1 cellular context compared by ENCODE assay signal in the genomic region with DNA sequence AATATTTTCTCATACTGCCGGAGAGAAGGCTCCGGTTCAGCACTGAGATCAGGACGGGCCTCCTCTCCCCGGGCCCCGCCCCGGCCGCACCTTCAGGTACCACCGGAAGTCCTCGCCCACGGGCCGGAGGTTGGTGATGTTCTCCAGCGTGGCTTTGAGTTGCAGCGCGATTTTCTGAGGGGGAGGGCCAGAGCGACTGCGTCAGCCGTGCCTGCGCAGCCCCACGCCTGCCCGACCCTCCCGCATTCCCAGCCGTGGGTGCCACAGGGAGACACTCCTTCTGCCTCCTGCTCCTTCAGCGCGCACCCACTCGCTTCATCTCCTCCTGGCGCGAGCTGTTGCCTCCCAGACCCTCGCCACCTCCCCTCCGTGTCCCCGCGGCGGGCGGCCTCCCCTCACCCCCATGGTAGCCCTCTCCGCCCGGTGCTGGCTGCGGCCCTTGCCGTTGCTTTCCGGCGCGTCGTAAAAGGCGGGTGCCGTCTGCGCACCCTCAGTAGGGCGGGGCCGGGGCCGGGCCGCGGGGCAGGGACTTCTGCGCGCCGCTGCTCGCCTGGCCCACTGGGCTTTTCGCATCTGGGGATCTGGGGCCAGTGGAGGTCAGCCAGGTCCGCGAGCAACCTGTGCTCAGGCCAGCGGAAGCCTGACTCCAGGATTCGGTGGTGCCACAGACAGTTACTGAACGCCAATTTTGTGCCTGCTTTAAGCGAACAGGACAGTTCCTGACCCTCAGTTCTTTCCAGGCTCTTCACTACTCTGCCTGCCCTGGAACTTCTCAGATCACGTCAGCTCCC.
A peak's percentile ranks its signal among the peaks of the same experiment; 100 is the strongest.
TF ChIP-seq lines count a peak whose summit lies in the region.

A gene (minus strand): TSS at position 464 of the 791 bp plus-strand sequence. CDS start 59 bp downstream, at position 405.

TF ChIP-seq in HepG2, 621 proteins besides CTCF, POLR2A, EP300 and RAD21 (continued from another document and continues in another):
- peak; percentile 62; the same call in 1 of the 2 replicates for TF ChIP-seq ZNF292 (CRISPR knock-in tag; IDR thresholded peaks at IDR 0.05; ENCODE audit: borderline replicate concordance, low read depth)
- TF ChIP-seq, protein P1, sequence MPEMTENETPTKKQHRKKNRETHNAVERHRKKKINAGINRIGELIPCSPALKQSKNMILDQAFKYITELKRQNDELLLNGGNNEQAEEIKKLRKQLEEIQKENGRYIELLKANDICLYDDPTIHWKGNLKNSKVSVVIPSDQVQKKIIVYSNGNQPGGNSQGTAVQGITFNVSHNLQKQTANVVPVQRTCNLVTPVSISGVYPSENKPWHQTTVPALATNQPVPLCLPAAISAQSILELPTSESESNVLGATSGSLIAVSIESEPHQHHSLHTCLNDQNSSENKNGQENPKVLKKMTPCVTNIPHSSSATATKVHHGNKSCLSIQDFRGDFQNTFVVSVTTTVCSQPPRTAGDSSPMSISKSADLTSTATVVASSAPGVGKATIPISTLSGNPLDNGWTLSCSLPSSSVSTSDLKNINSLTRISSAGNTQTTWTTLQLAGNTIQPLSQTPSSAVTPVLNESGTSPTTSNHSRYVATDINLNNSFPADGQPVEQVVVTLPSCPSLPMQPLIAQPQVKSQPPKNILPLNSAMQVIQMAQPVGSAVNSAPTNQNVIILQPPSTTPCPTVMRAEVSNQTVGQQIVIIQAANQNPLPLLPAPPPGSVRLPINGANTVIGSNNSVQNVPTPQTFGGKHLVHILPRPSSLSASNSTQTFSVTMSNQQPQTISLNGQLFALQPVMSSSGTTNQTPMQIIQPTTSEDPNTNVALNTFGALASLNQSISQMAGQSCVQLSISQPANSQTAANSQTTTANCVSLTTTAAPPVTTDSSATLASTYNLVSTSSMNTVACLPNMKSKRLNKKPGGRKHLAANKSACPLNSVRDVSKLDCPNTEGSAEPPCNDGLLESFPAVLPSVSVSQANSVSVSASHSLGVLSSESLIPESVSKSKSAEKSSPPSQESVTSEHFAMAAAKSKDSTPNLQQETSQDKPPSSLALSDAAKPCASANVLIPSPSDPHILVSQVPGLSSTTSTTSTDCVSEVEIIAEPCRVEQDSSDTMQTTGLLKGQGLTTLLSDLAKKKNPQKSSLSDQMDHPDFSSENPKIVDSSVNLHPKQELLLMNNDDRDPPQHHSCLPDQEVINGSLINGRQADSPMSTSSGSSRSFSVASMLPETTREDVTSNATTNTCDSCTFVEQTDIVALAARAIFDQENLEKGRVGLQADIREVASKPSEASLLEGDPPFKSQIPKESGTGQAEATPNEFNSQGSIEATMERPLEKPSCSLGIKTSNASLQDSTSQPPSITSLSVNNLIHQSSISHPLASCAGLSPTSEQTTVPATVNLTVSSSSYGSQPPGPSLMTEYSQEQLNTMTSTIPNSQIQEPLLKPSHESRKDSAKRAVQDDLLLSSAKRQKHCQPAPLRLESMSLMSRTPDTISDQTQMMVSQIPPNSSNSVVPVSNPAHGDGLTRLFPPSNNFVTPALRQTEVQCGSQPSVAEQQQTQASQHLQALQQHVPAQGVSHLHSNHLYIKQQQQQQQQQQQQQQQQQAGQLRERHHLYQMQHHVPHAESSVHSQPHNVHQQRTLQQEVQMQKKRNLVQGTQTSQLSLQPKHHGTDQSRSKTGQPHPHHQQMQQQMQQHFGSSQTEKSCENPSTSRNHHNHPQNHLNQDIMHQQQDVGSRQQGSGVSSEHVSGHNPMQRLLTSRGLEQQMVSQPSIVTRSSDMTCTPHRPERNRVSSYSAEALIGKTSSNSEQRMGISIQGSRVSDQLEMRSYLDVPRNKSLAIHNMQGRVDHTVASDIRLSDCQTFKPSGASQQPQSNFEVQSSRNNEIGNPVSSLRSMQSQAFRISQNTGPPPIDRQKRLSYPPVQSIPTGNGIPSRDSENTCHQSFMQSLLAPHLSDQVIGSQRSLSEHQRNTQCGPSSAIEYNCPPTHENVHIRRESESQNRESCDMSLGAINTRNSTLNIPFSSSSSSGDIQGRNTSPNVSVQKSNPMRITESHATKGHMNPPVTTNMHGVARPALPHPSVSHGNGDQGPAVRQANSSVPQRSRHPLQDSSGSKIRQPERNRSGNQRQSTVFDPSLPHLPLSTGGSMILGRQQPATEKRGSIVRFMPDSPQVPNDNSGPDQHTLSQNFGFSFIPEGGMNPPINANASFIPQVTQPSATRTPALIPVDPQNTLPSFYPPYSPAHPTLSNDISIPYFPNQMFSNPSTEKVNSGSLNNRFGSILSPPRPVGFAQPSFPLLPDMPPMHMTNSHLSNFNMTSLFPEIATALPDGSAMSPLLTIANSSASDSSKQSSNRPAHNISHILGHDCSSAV (CRISPR knock-in tag; IDR thresholded peaks at IDR 0.05; ENCODE audit: borderline replicate concordance) = no peak
- TF ChIP-seq XBP1 (CRISPR knock-in tag; IDR thresholded peaks at IDR 0.05) = no peak
- no peak for TF ChIP-seq ZNF660 (CRISPR knock-in tag; IDR thresholded peaks at IDR 0.05; ENCODE audit: borderline replicate concordance, low read depth)
- TF ChIP-seq BRCA1 (CRISPR knock-in tag; IDR thresholded peaks at IDR 0.05) = no peak; the same call in 1 of the 2 replicates
- peak; percentile 92 for TF ChIP-seq KLF6 (CRISPR knock-in tag; IDR thresholded peaks at IDR 0.05)
- TF ChIP-seq ZNF614 (CRISPR knock-in tag; IDR thresholded peaks at IDR 0.05; ENCODE audit: borderline replicate concordance) = peak; percentile 95; the same call in 1 of the 2 replicates
- peak; percentile 27 for TF ChIP-seq CEBPG (CRISPR knock-in tag; IDR thresholded peaks at IDR 0.05)
- TF ChIP-seq, protein P2, sequence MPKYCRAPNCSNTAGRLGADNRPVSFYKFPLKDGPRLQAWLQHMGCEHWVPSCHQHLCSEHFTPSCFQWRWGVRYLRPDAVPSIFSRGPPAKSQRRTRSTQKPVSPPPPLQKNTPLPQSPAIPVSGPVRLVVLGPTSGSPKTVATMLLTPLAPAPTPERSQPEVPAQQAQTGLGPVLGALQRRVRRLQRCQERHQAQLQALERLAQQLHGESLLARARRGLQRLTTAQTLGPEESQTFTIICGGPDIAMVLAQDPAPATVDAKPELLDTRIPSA (CRISPR knock-in tag; IDR thresholded peaks at IDR 0.05; ENCODE audit: borderline replicate concordance) = no peak
- peak; percentile 64; the same call in 1 of the 2 replicates for TF ChIP-seq WIZ (CRISPR knock-in tag; IDR thresholded peaks at IDR 0.05)
- TF ChIP-seq ZFP41 (CRISPR knock-in tag; IDR thresholded peaks at IDR 0.05; ENCODE audit: borderline replicate concordance) = peak; percentile 92
- peak; percentile 91; the same call in 1 of the 2 replicates for TF ChIP-seq CENPT (CRISPR knock-in tag; IDR thresholded peaks at IDR 0.05; ENCODE audit: low read depth)
- TF ChIP-seq MEIS2 (CRISPR knock-in tag; IDR thresholded peaks at IDR 0.05) = peak; percentile 31; the same call in 1 of the 2 replicates
- peak; percentile 89 for TF ChIP-seq HOXA9 (CRISPR knock-in tag; IDR thresholded peaks at IDR 0.05; ENCODE audit: borderline replicate concordance)
- no peak for TF ChIP-seq HMG20A (CRISPR knock-in tag; IDR thresholded peaks at IDR 0.05; ENCODE audit: borderline replicate concordance)
- 0 out of 2 replicates have a peak, but pooled peaks have one; percentile 15 for TF ChIP-seq ZNF589 (CRISPR knock-in tag; conservative IDR thresholded peaks at IDR 0.05)
- TF ChIP-seq, protein P3, sequence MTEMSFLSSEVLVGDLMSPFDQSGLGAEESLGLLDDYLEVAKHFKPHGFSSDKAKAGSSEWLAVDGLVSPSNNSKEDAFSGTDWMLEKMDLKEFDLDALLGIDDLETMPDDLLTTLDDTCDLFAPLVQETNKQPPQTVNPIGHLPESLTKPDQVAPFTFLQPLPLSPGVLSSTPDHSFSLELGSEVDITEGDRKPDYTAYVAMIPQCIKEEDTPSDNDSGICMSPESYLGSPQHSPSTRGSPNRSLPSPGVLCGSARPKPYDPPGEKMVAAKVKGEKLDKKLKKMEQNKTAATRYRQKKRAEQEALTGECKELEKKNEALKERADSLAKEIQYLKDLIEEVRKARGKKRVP (CRISPR knock-in tag; IDR thresholded peaks at IDR 0.05) = peak in 1 of 2 experiments; percentile 88; a peak in 2 of 4 replicates
- TF ChIP-seq SRSF9 (IDR thresholded peaks at IDR 0.05; ENCODE audit: borderline replicate concordance, insufficient read depth, low read depth, low read length, poor library complexity, severe bottlenecking) = no peak
- TF ChIP-seq PITX1 (CRISPR knock-in tag; IDR thresholded peaks at IDR 0.05) = no peak; the same call in none of the 2 replicates
- peak; percentile 42; the same call in 1 of the 2 replicates for TF ChIP-seq ZNF747 (CRISPR knock-in tag; IDR thresholded peaks at IDR 0.05; ENCODE audit: borderline replicate concordance)
- TF ChIP-seq FOXA3 (CRISPR knock-in tag; IDR thresholded peaks at IDR 0.05) = peak; percentile 34
- peak; percentile 75; the same call in 1 of the 2 replicates for TF ChIP-seq ZSCAN9 (CRISPR knock-in tag; IDR thresholded peaks at IDR 0.05; ENCODE audit: borderline replicate concordance)
- no peak for TF ChIP-seq ZFP36 (IDR thresholded peaks at IDR 0.05; ENCODE audit: borderline replicate concordance, low read depth, low read length, partially characterized antibody)
- peak; percentile 99 for TF ChIP-seq ZFX (CRISPR knock-in tag; IDR thresholded peaks at IDR 0.05; ENCODE audit: low read depth)
- peak; percentile 100 for TF ChIP-seq PHF8 (CRISPR knock-in tag; IDR thresholded peaks at IDR 0.05)
- TF ChIP-seq, protein P4, sequence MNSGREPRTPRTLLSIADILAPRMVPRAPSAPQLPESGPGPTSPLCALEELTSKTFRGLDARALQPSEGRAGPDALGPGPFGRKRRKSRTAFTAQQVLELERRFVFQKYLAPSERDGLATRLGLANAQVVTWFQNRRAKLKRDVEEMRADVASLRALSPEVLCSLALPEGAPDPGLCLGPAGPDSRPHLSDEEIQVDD (CRISPR knock-in tag; IDR thresholded peaks at IDR 0.05; ENCODE audit: borderline replicate concordance) = peak; percentile 75; the same call in 1 of the 2 replicates
- TF ChIP-seq KAT2B (IDR thresholded peaks at IDR 0.05; ENCODE audit: borderline replicate concordance, low read depth, low read length) = no peak
- no peak for TF ChIP-seq SNRNP70 (IDR thresholded peaks at IDR 0.05; ENCODE audit: low read depth, low read length)
- no peak for TF ChIP-seq ZNF33A (CRISPR knock-in tag; IDR thresholded peaks at IDR 0.05; ENCODE audit: borderline replicate concordance)
- TF ChIP-seq SYNCRIP (IDR thresholded peaks at IDR 0.05; ENCODE audit: insufficient read depth, low read depth, low read length) = no peak
- no peak; the same call in 1 of the 2 replicates for TF ChIP-seq NCOR1 (IDR thresholded peaks at IDR 0.05; ENCODE audit: borderline replicate concordance, low read length)
- TF ChIP-seq CC2D1A (CRISPR knock-in tag; IDR thresholded peaks at IDR 0.05) = no peak
- peak; percentile 72 for TF ChIP-seq ZNF781 (CRISPR knock-in tag; IDR thresholded peaks at IDR 0.05; ENCODE audit: borderline replicate concordance, not compliant biosample characterization)
- TF ChIP-seq, protein P5, sequence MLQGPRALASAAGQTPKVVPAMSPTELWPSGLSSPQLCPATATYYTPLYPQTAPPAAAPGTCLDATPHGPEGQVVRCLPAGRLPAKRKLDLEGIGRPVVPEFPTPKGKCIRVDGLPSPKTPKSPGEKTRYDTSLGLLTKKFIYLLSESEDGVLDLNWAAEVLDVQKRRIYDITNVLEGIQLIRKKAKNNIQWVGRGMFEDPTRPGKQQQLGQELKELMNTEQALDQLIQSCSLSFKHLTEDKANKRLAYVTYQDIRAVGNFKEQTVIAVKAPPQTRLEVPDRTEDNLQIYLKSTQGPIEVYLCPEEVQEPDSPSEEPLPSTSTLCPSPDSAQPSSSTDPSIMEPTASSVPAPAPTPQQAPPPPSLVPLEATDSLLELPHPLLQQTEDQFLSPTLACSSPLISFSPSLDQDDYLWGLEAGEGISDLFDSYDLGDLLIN (CRISPR knock-in tag; IDR thresholded peaks at IDR 0.05; ENCODE audit: borderline replicate concordance) = 0 out of 2 replicates have a peak, but pooled peaks have one; percentile 58
- TF ChIP-seq FOXC1 (CRISPR knock-in tag; IDR thresholded peaks at IDR 0.05; ENCODE audit: borderline replicate concordance) = peak; percentile 96; the same call in 1 of the 2 replicates
- TF ChIP-seq, protein P6, sequence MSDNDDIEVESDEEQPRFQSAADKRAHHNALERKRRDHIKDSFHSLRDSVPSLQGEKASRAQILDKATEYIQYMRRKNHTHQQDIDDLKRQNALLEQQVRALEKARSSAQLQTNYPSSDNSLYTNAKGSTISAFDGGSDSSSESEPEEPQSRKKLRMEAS (IDR thresholded peaks at IDR 0.05) = peak; percentile 85
- TF ChIP-seq, protein P7, sequence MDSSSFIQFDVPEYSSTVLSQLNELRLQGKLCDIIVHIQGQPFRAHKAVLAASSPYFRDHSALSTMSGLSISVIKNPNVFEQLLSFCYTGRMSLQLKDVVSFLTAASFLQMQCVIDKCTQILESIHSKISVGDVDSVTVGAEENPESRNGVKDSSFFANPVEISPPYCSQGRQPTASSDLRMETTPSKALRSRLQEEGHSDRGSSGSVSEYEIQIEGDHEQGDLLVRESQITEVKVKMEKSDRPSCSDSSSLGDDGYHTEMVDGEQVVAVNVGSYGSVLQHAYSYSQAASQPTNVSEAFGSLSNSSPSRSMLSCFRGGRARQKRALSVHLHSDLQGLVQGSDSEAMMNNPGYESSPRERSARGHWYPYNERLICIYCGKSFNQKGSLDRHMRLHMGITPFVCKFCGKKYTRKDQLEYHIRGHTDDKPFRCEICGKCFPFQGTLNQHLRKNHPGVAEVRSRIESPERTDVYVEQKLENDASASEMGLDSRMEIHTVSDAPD (CRISPR knock-in tag; IDR thresholded peaks at IDR 0.05) = no peak
- TF ChIP-seq POLR2AphosphoS5 (IDR thresholded peaks at IDR 0.05; ENCODE audit: low read depth, low read length) = peak; percentile 90
- TF ChIP-seq, protein P8, sequence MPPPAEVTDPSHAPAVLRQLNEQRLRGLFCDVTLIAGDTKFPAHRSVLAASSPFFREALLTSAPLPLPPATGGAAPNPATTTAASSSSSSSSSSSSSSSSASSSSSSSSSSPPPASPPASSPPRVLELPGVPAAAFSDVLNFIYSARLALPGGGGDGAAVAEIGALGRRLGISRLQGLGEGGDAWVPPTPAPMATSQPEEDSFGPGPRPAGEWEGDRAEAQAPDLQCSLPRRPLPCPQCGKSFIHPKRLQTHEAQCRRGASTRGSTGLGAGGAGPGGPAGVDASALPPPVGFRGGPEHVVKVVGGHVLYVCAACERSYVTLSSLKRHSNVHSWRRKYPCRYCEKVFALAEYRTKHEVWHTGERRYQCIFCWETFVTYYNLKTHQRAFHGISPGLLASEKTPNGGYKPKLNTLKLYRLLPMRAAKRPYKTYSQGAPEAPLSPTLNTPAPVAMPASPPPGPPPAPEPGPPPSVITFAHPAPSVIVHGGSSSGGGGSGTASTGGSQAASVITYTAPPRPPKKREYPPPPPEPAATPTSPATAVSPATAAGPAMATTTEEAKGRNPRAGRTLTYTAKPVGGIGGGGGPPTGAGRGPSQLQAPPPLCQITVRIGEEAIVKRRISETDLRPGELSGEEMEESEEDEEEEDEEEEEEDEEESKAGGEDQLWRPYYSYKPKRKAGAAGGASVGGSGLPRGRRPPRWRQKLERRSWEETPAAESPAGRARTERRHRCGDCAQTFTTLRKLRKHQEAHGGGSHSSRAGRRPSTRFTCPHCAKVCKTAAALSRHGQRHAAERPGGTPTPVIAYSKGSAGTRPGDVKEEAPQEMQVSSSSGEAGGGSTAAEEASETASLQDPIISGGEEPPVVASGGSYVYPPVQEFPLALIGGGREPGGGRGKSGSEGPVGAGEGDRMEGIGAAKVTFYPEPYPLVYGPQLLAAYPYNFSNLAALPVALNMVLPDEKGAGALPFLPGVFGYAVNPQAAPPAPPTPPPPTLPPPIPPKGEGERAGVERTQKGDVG (CRISPR knock-in tag; IDR thresholded peaks at IDR 0.05; ENCODE audit: borderline replicate concordance) = peak; percentile 89; the same call in 1 of the 2 replicates
